ENCODE assay signal across 22 cellular contexts in the genomic region with DNA sequence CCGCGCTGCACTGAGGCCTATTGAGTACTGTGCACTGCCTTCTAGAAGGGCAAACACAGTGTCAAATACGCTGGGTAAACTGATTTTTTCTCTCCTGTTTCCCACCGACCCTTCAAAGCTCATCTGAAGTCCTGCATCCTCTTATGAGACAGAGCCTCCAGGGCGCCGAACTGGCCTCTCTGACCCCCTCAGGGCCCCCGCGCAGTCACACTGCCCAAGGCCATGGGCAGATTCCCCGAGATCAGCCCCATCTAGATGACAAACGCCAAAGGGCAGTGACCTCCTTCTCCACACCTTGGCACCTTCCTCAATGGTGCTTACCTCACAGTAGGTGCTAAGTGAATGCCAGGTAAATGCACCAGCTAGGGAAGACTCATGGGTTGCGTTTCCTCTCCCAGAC. TPM values are rescaled to one million over a fixed set of nuclear protein-coding genes. Genes with fewer than 3 reads are reported as not detected.
A peak's percentile ranks its signal among the peaks of the same experiment; 100 is the strongest.
DNase-seq lines count a peak whose midpoint lies in the region; ATAC-seq and FAIRE-seq lines count a peak whose summit lies in the region.
"Had no signal": no experiment of that assay in that cellular context is flagged by ENCODE, and none has a peak within 500 bp of the region (broad histone marks: within the 10 kb centered on the region; RNA-seq: fewer than 3 reads in every experiment).

No MANE protein-coding gene starts in this region.

- H3K27me3 ChIP-seq in CD4-positive, CD25-positive, alpha-beta regulatory T cell (ENCODE audit: control insufficient read depth, insufficient read depth, low read length) = no peaks in the 10 kb centered on the region

- H3K4me1 ChIP-seq in CD4-positive, CD25-positive, alpha-beta regulatory T cell (ENCODE audit: control insufficient read depth, insufficient read depth, low read length, poor library complexity, severe bottlenecking) = peaks cover 32% of the 10 kb centered on the region
- H3K4me1 ChIP-seq: HAP-1 had no signal

- no peak for ATAC-seq in CD4-positive, CD25-positive, alpha-beta regulatory T cell (ENCODE audit: low read depth in 2 of 2)
- no peak for ATAC-seq in memory B cell (ENCODE audit: low read depth)
- ATAC-seq: GM12878 had no signal

- H3K4me3 ChIP-seq in CD4-positive, CD25-positive, alpha-beta regulatory T cell (ENCODE audit: low read depth, low read length) = no peak overlapping the region
- H3K4me3 ChIP-seq: GM12878, HAP-1 had no signal

- H3K4me3 Mint-ChIP-seq in activated CD4-positive, alpha-beta memory T cell treated with anti-CD3 and anti-CD28 coated beads, Interleukin-2, amount 10 ng/mL, durations not matched to agents 7 days and 5 days = no peak overlapping the region
- no peak overlapping the region for H3K4me3 Mint-ChIP-seq in activated CD4-positive, alpha-beta memory T cell treated with anti-CD3 and anti-CD28 coated beads for 36 hours
- H3K4me3 Mint-ChIP-seq in CD4-positive, CD25-positive, alpha-beta regulatory T cell = peak overlapping the region in 1 of 4 donors; percentile 23
- H3K4me3 Mint-ChIP-seq in memory B cell = no peak overlapping the region
- H3K4me3 Mint-ChIP-seq: CD4-positive, alpha-beta T cell; HFFc6 had no signal

- peak overlapping the region; percentile 21 for H3K27ac Mint-ChIP-seq in activated CD4-positive, alpha-beta memory T cell treated with anti-CD3 and anti-CD28 coated beads, Interleukin-2, amount 10 ng/mL, durations not matched to agents 7 days and 5 days
- H3K27ac Mint-ChIP-seq in activated CD4-positive, alpha-beta memory T cell treated with anti-CD3 and anti-CD28 coated beads for 36 hours = no peak overlapping the region
- H3K27ac Mint-ChIP-seq in CD4-positive, CD25-positive, alpha-beta regulatory T cell = peak overlapping the region in 2 of 3 donors; percentile 3 to 32
- H3K27ac Mint-ChIP-seq in memory B cell = peak overlapping the region; percentile 53
- H3K27ac Mint-ChIP-seq: CD4-positive, alpha-beta T cell; CD8-positive, alpha-beta memory T cell; HFFc6 had no signal

- H3K36me3 ChIP-seq in CD4-positive, CD25-positive, alpha-beta regulatory T cell (ENCODE audit: control insufficient read depth, insufficient read depth, low read length) = no peaks in the 10 kb centered on the region
- H3K36me3 ChIP-seq: HAP-1 had no signal

- H3K36me3 Mint-ChIP-seq in activated CD4-positive, alpha-beta memory T cell treated with anti-CD3 and anti-CD28 coated beads, Interleukin-2, amount 10 ng/mL, durations not matched to agents 7 days and 5 days (ENCODE audit: low read depth) = peaks cover 7% of the 10 kb centered on the region
- H3K36me3 Mint-ChIP-seq in activated CD4-positive, alpha-beta memory T cell treated with anti-CD3 and anti-CD28 coated beads for 36 hours = peaks cover 3% of the 10 kb centered on the region
- H3K36me3 Mint-ChIP-seq in CD4-positive, CD25-positive, alpha-beta regulatory T cell = no peaks in the 10 kb centered on the region
- peaks cover 9% of the 10 kb centered on the region for H3K36me3 Mint-ChIP-seq in memory B cell

- no peak for DNase-seq in activated CD4-positive, alpha-beta memory T cell treated with anti-CD3 and anti-CD28 coated beads, Interleukin-2, amount 10 ng/mL, durations not matched to agents 7 days and 5 days
- no peak for DNase-seq in activated CD4-positive, alpha-beta memory T cell treated with anti-CD3 and anti-CD28 coated beads for 36 hours
- DNase-seq in CD4-positive, CD25-positive, alpha-beta regulatory T cell = no peak
- DNase-seq in GM19239 (ENCODE audit: insufficient read length, low spot score) (no peak), memory B cell (ENCODE audit: low spot score in 2 of 2) (no peak), iPS-NIHi11 (ENCODE audit: low spot score) (no peak), anterior cingulate cortex (lab: John Stamatoyannopoulos, UW) (no peak)
- no peak for DNase-seq in stimulated activated naive CD4-positive, alpha-beta T cell (lab: John Stamatoyannopoulos, UW)
- DNase-seq: CD4-positive, alpha-beta T cell; CD8-positive, alpha-beta memory T cell; DMS 273 treated with DMSO at 0.1 percent for 48 hours; DMS79; EL; GDM1; GOT3; HFFc6 had no signal

- no peaks in the 10 kb centered on the region for H3K27me3 Mint-ChIP-seq in activated CD4-positive, alpha-beta memory T cell treated with anti-CD3 and anti-CD28 coated beads, Interleukin-2, amount 10 ng/mL, durations not matched to agents 7 days and 5 days
- no peaks in the 10 kb centered on the region for H3K27me3 Mint-ChIP-seq in activated CD4-positive, alpha-beta memory T cell treated with anti-CD3 and anti-CD28 coated beads for 36 hours
- H3K27me3 Mint-ChIP-seq in CD4-positive, CD25-positive, alpha-beta regulatory T cell = no peaks in the 10 kb centered on the region
- no peaks in the 10 kb centered on the region for H3K27me3 Mint-ChIP-seq in memory B cell
- H3K27me3 Mint-ChIP-seq: CD4-positive, alpha-beta T cell had no signal

- H3K27ac ChIP-seq in CD4-positive, CD25-positive, alpha-beta regulatory T cell (ENCODE audit: insufficient read depth, low read length, poor library complexity, severe bottlenecking) = no peak overlapping the region
- H3K27ac ChIP-seq: C4-2B had no signal

- peak; percentile 78 for FAIRE-seq in GM19239 (lab: Jason Lieb, UNC)
- FAIRE-seq: D721Med, GM12878, GM18507, H54 had no signal

- POLR2A ChIA-PET in activated CD4-positive, alpha-beta memory T cell treated with anti-CD3 and anti-CD28 coated beads, Interleukin-2, amount 10 ng/mL, durations not matched to agents 7 days and 5 days (lab: Charles Lee) = no interaction called here
- POLR2A ChIA-PET in activated CD4-positive, alpha-beta memory T cell treated with anti-CD3 and anti-CD28 coated beads for 36 hours (lab: Charles Lee) = interaction anchor here (0.6 kb wide), 1 partner anchor 18 kb away, joined by 4 read pairs; no protein-coding TSS in a partner anchor

- no peaks in the 10 kb centered on the region for H3K9me3 ChIP-seq in CD4-positive, CD25-positive, alpha-beta regulatory T cell (ENCODE audit: control insufficient read depth in 2 of 2, low read length in 2 of 2)
- H3K9me3 ChIP-seq: HAP-1 had no signal

- CTCF ChIA-PET in activated CD4-positive, alpha-beta memory T cell treated with anti-CD3 and anti-CD28 coated beads, Interleukin-2, amount 10 ng/mL, durations not matched to agents 7 days and 5 days (lab: Charles Lee) = no interaction called here
- CTCF ChIA-PET in activated CD4-positive, alpha-beta memory T cell treated with anti-CD3 and anti-CD28 coated beads for 36 hours (lab: Charles Lee) = no interaction called here

- peaks cover 53% of the 10 kb centered on the region for H3K4me1 Mint-ChIP-seq in activated CD4-positive, alpha-beta memory T cell treated with anti-CD3 and anti-CD28 coated beads, Interleukin-2, amount 10 ng/mL, durations not matched to agents 7 days and 5 days
- peaks cover 33% of the 10 kb centered on the region for H3K4me1 Mint-ChIP-seq in activated CD4-positive, alpha-beta memory T cell treated with anti-CD3 and anti-CD28 coated beads for 36 hours (ENCODE audit: low read depth)
- peaks cover 11 to 51% (median 20%) of the 10 kb centered on the region in 4 donors for H3K4me1 Mint-ChIP-seq in CD4-positive, CD25-positive, alpha-beta regulatory T cell
- H3K4me1 Mint-ChIP-seq in memory B cell = no peaks in the 10 kb centered on the region

- intact Hi-C loops in activated CD4-positive, alpha-beta memory T cell treated with anti-CD3 and anti-CD28 coated beads for 36 hours (cut with micrococcal nuclease) = no loop called here

- H3K9me3 Mint-ChIP-seq in activated CD4-positive, alpha-beta memory T cell treated with anti-CD3 and anti-CD28 coated beads, Interleukin-2, amount 10 ng/mL, durations not matched to agents 7 days and 5 days = no peaks in the 10 kb centered on the region
- no peaks in the 10 kb centered on the region for H3K9me3 Mint-ChIP-seq in activated CD4-positive, alpha-beta memory T cell treated with anti-CD3 and anti-CD28 coated beads for 36 hours
- H3K9me3 Mint-ChIP-seq in CD4-positive, CD25-positive, alpha-beta regulatory T cell = no peaks in the 10 kb centered on the region
- H3K9me3 Mint-ChIP-seq in memory B cell = no peaks in the 10 kb centered on the region
- H3K9me3 Mint-ChIP-seq: CD4-positive, alpha-beta T cell; CD8-positive, alpha-beta memory T cell; HFFc6 had no signal

RNA-seq across cellular contexts. Expression of a gene that starts 34.4 kb away (rescaled TPM):
- total RNA-seq in activated CD4-positive, alpha-beta memory T cell treated with anti-CD3 and anti-CD28 coated beads, Interleukin-2, amount 10 ng/mL, durations not matched to agents 7 days and 5 days = 10 to 100 TPM; 11.5 to 11.8 TPM
- 1 to 10 TPM; 5.1 to 6.1 TPM for total RNA-seq in activated CD4-positive, alpha-beta memory T cell treated with anti-CD3 and anti-CD28 coated beads for 36 hours
- total RNA-seq in CD4-positive, CD25-positive, alpha-beta regulatory T cell = 19.5 TPM
- 10 to 100 TPM; 34.6 to 41.0 (median 37.8) TPM for polyA plus RNA-seq in CD4-positive, CD25-positive, alpha-beta regulatory T cell
